Comparison of ENCODE assay signal across 8 cellular contexts in the genomic region with DNA sequence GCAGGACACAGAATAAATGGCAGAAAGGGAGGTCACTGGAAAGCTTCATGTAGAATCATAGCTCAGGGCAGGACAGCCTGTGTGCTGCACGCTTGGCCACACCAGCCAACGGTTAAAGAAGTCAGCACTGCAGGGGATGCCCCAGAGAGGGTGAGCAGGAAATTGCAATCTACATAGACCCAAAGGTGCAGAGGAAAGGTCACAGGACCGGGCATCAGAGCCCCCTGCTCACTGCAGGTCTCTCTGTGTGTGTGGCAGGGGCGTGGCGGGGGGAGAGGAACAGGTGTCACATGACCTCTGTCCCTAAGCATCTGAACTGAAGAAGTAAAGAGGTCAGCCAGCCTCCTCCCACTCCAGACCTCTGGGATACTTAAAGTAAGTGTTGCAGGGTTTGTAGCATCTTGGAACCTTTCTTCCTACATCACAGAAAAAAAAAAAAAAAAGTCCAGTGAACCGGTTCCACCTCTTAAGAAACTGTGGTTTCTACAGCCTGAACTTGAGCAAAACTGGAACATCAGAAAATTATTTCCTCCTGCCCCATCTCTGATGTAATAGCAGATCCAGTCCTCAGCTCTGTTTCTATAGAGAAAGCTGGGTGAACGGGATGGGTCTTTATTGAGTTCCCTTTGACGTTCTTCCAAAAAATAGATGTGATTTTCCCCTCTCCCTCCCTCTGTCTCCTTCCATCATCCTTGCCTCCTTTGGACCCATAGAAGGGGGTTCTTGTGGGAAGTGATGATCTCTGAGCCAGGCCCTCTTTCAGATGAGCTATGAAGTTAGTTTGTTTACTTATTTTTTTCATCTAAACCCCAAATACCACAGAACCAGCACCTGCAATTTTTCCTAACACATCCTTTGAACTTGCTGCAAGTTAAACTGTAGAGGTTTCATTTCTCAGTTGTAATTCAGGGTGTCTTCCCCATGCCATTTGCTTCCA.
DNase-seq lines count a peak whose midpoint lies in the region; ATAC-seq and TF ChIP-seq lines count a peak whose summit lies in the region.

No MANE protein-coding gene starts in this region.

- BruUV-seq in Panc1 (replicated peaks; lab: Mats Ljungman, UMichigan) (no TSS peak), PC-3 (replicated peaks; lab: Mats Ljungman, UMichigan) (no TSS peak)

- WGBS in gastroesophageal sphincter (ENCODE audit: low coverage in 1 of 2), 2 donors = 52 to 84% methylated on average over 3 to 6 of the region's 8 CpGs

- H3K27me3 ChIP-seq in Panc1 (ENCODE audit: control insufficient read depth, insufficient read depth, low read length) (no peaks in the 10 kb centered on the region; the same call in 1 of the 2 replicates), PC-3 (ENCODE audit: low read length) (no peaks in the 10 kb centered on the region), dorsolateral prefrontal cortex (peaks cover 0 to 55% (median 9%) of the 10 kb centered on the region in 45 donors), gastroesophageal sphincter (peaks cover 5% of the 10 kb centered on the region)

- POLR2A ChIA-PET in Panc1 (lab: Charles Lee) (no interaction called here), PC-3 (lab: Charles Lee; ENCODE audit: unreplicated experiment) (no interaction called here)

- H3F3A ChIP-seq in PC-3 (ENCODE audit: low read length, unreplicated experiment) = no peaks in the 10 kb centered on the region

- no peak overlapping the region for H3K27ac ChIP-seq in Panc1 (ENCODE audit: low read length)
- no peak overlapping the region for H3K27ac ChIP-seq in PC-3 (ENCODE audit: low read length)
- no peak overlapping the region for H3K27ac ChIP-seq in dorsolateral prefrontal cortex
- no peak overlapping the region for H3K27ac ChIP-seq in gastroesophageal sphincter

- no peaks in the 10 kb centered on the region for H3K79me2 ChIP-seq in PC-3 (ENCODE audit: low read length)

- H2AFZ ChIP-seq in PC-3 (ENCODE audit: low read length) = no peak overlapping the region

- H3K9me3 ChIP-seq in Panc1 (ENCODE audit: control insufficient read depth, insufficient read depth, low read depth, low read length) (no peaks in the 10 kb centered on the region), PC-3 (ENCODE audit: low read length) (no peaks in the 10 kb centered on the region), gastroesophageal sphincter (no peaks in the 10 kb centered on the region)

- intact Hi-C loops in Panc1 (cut with micrococcal nuclease; ENCODE audit: unreplicated experiment) (no loop called here), sciatic nerve (cut with DNase I) (no loop called here), PC-3 (cut with micrococcal nuclease) (no loop called here), dorsolateral prefrontal cortex (cut with DNase I) (no loop called here)

- H3K4me1 ChIP-seq in Panc1 (ENCODE audit: control insufficient read depth, insufficient read depth, low read length) (no peaks in the 10 kb centered on the region), PC-3 (ENCODE audit: insufficient read depth, low read length) (no peaks in the 10 kb centered on the region), gastroesophageal sphincter (peaks cover 0 to 8% (median 0%) of the 10 kb centered on the region in 3 donors)

- H4K20me1 ChIP-seq in PC-3 (ENCODE audit: low read length) = no peaks in the 10 kb centered on the region

- no peaks in the 10 kb centered on the region for H3K9me2 ChIP-seq in PC-3 (replicated peaks; ENCODE audit: low read length)

- in situ Hi-C loops in Panc1 (cut with HindIII; ENCODE audit: low pct_unique_long_range_greater_than_20kb, low sequenced_read_pairs) = no loop called here

- no peaks in the 10 kb centered on the region for H3K36me3 ChIP-seq in Panc1 (ENCODE audit: control insufficient read depth, insufficient read depth, low read length)
- no peaks in the 10 kb centered on the region for H3K36me3 ChIP-seq in PC-3 (ENCODE audit: low read depth, low read length)
- no peaks in the 10 kb centered on the region for H3K36me3 ChIP-seq in gastroesophageal sphincter

- TF ChIP-seq EP300 in gastroesophageal sphincter (IDR thresholded peaks at IDR 0.05) = no peak

- TF ChIP-seq CTCF in Panc1 (IDR thresholded peaks at IDR 0.05) (no peak), PC-3 (conservative IDR thresholded peaks at IDR 0.05; ENCODE audit: low read depth, low read length) (no peak), dorsolateral prefrontal cortex (IDR thresholded peaks at IDR 0.05 in 54 of 56, conservative IDR thresholded peaks at IDR 0.05 in 2 of 56; ENCODE audit: low read depth in 1 of 56, partially characterized antibody in 56 of 56) (no peak), gastroesophageal sphincter (IDR thresholded peaks at IDR 0.05) (no peak)

- peak; percentile 56 to 85 for ATAC-seq in activated CD4-positive, CD25-positive, alpha-beta regulatory T cell treated with anti-CD3 and anti-CD28 coated beads, Interleukin-2, amount 50 U/mL, for 24 hours
- ATAC-seq in HG02852 (IDR thresholded peaks at IDR 0.05; ENCODE audit: unreplicated experiment) (peak; percentile 76), Panc1 (0 out of 2 replicates have a peak, but pooled peaks have one; percentile 24), sciatic nerve (peak; percentile 44), PC-3 (no peak; the same call in 1 of the 2 replicates), gastroesophageal sphincter (no peak)

- DNase-seq in activated CD4-positive, CD25-positive, alpha-beta regulatory T cell treated with anti-CD3 and anti-CD28 coated beads, Interleukin-2, amount 50 U/mL, for 72 hours = no peak
- DNase-seq in Panc1 (ENCODE audit: low read depth, low spot score) = no peak
- DNase-seq in sciatic nerve (ENCODE audit: low spot score) = no peak
- DNase-seq in PC-3 = no peak
- DNase-seq in dorsolateral prefrontal cortex = no peak

- no peak for TF ChIP-seq POLR2A in gastroesophageal sphincter (IDR thresholded peaks at IDR 0.05)

- H3K4me3 ChIP-seq in Panc1 (ENCODE audit: low read depth in 2 of 2, low read length in 2 of 2) (no peak overlapping the region), PC-3 (ENCODE audit: low read length) (no peak overlapping the region), dorsolateral prefrontal cortex (no peak overlapping the region), gastroesophageal sphincter (no peak overlapping the region)

- CTCF ChIA-PET in Panc1 (lab: Charles Lee) = interaction anchor here (0.7 to 1.8 kb wide), 2 partner anchors 40 to 279 kb away, joined by 3 to 4 read pairs; no protein-coding TSS in a partner anchor
- CTCF ChIA-PET in PC-3 (lab: Charles Lee) = no interaction called here

- H3K9ac ChIP-seq in PC-3 (ENCODE audit: low read length) = no peak overlapping the region

- H3K4me2 ChIP-seq in PC-3 (ENCODE audit: low read length) = no peak overlapping the region

Comparison
In these comparisons a context has a peak if more than half of its experiments do, and no peak if none do; other contexts are left out.
1. ATAC-seq: peak in activated CD4-positive, CD25-positive, alpha-beta regulatory T cell treated with anti-CD3 and anti-CD28 coated beads, Interleukin-2, amount 50 U/mL, for 24 hours (2 of 2), HG02852 (single experiment), Panc1 (single experiment) and sciatic nerve (single experiment); none in PC-3 (single experiment) and gastroesophageal sphincter (single experiment).